Comparison of ENCODE assay signal across 8 cellular contexts in genomic region chr2:200578778-200579177, GRCh38. TPM values are rescaled to one million over a fixed set of nuclear protein-coding genes. Genes with fewer than 3 reads are reported as not detected.
A peak's percentile ranks its signal among the peaks of the same experiment; 100 is the strongest.
DNase-seq lines count a peak whose midpoint lies in the region; ATAC-seq, FAIRE-seq and TF ChIP-seq lines count a peak whose summit lies in the region.

No MANE protein-coding gene starts in this region.

- no peaks in the 10 kb centered on the region for H3K36me3 Mint-ChIP-seq in astrocyte (ENCODE audit: low read depth, unreplicated experiment)

- H3K27me3 ChIP-seq in DND-41 (ENCODE audit: insufficient read depth, low read length, poor library complexity) (no peaks in the 10 kb centered on the region), astrocyte (ENCODE audit: insufficient read depth, low read length) (no peaks in the 10 kb centered on the region)

- TF ChIP-seq CTCF in DND-41 (IDR thresholded peaks at IDR 0.05; ENCODE audit: borderline replicate concordance, extremely low read depth, low read length, poor library complexity, severe bottlenecking) (peak; percentile 56), astrocyte (IDR thresholded peaks at IDR 0.05; ENCODE audit: insufficient read depth, low read depth, low read length) (peak; percentile 59)

- H3K79me2 ChIP-seq in DND-41 (ENCODE audit: insufficient read depth, low read length), result no peaks in the 10 kb centered on the region
- H3K79me2 ChIP-seq in astrocyte (ENCODE audit: insufficient read depth, low read length), result no peaks in the 10 kb centered on the region

- no peak overlapping the region for H3K27ac Mint-ChIP-seq in astrocyte (ENCODE audit: unreplicated experiment)

- H3K4me2 ChIP-seq in DND-41 (ENCODE audit: insufficient read depth, low read length) (no peak overlapping the region), astrocyte (ENCODE audit: low read length) (no peak overlapping the region)

- H2AFZ ChIP-seq in DND-41 (ENCODE audit: low read depth, low read length) (no peak overlapping the region), astrocyte (ENCODE audit: low read depth, low read length) (no peak overlapping the region)

- H3K9ac ChIP-seq in DND-41 (ENCODE audit: low read depth, low read length) (no peak overlapping the region), astrocyte (ENCODE audit: low read length) (no peak overlapping the region)

- H3K9me3 ChIP-seq in DND-41 (ENCODE audit: insufficient read depth, low read length, severe bottlenecking), result no peaks in the 10 kb centered on the region
- H3K9me3 ChIP-seq in astrocyte (ENCODE audit: insufficient read depth, low read depth, low read length), result no peaks in the 10 kb centered on the region

- H3K4me1 Mint-ChIP-seq in astrocyte (ENCODE audit: low read depth, unreplicated experiment), result no peaks in the 10 kb centered on the region

- ATAC-seq in DND-41 (ENCODE audit: insufficient read depth, low read depth) (no peak), GM18909 (IDR thresholded peaks at IDR 0.05; ENCODE audit: poor library complexity, unreplicated experiment) (no peak), HG03025 (IDR thresholded peaks at IDR 0.05; ENCODE audit: low FRiP score, unreplicated experiment) (no peak)

- no peaks in the 10 kb centered on the region for H3K27me3 Mint-ChIP-seq in astrocyte (ENCODE audit: low read depth, unreplicated experiment)

- H3K27ac ChIP-seq in DND-41 (ENCODE audit: low read length), result no peak overlapping the region
- no peak overlapping the region for H3K27ac ChIP-seq in astrocyte (ENCODE audit: low read depth, low read length)

- H3K4me3 ChIP-seq in DND-41 (ENCODE audit: low read depth in 1 of 2, low read length in 2 of 2) (no peak overlapping the region), astrocyte (ENCODE audit: insufficient read depth, low read depth, low read length) (no peak overlapping the region)

- H3K9me3 Mint-ChIP-seq in astrocyte (ENCODE audit: unreplicated experiment), result no peaks in the 10 kb centered on the region

- FAIRE-seq in astrocyte (lab: Jason Lieb, UNC), result peak; percentile 26

- H3K36me3 ChIP-seq in DND-41 (ENCODE audit: insufficient read depth, low read length), result peaks cover 21% of the 10 kb centered on the region; the same call in 1 of the 2 replicates
- H3K36me3 ChIP-seq in astrocyte (ENCODE audit: insufficient read depth, low read length), result no peaks in the 10 kb centered on the region

- no peak overlapping the region for H3K4me3 Mint-ChIP-seq in astrocyte (ENCODE audit: unreplicated experiment)

- DNase-seq in DND-41, result no peak
- DNase-seq in HuH-7 (ENCODE audit: low spot score), result peak; percentile 35
- DNase-seq in astrocyte (ENCODE audit: low read depth), result no peak
- peak; percentile 10 for DNase-seq in myocyte (ENCODE audit: low read depth)
- no peak for DNase-seq in OCI-M2 (lab: John Stamatoyannopoulos, UW; ENCODE audit: unreplicated experiment)
- no peak for DNase-seq in NCI-H510A (lab: John Stamatoyannopoulos, UW)

- H3K4me1 ChIP-seq in DND-41 (ENCODE audit: insufficient read depth, low read length), result no peaks in the 10 kb centered on the region
- H3K4me1 ChIP-seq in astrocyte (ENCODE audit: insufficient read depth, low read length), result no peaks in the 10 kb centered on the region

- H4K20me1 ChIP-seq in DND-41 (ENCODE audit: insufficient read depth, low read length), result no peaks in the 10 kb centered on the region
- no peaks in the 10 kb centered on the region for H4K20me1 ChIP-seq in astrocyte (ENCODE audit: insufficient read depth, low read length)

RNA-seq across cellular contexts. Expression of gene AOX1, which starts 7.0 kb away (rescaled TPM):
- 1.6 and 3.4 TPM in 2 replicates for total RNA-seq in astrocyte
- 4.9 and 5.9 TPM in 2 replicates for total RNA-seq in myocyte
- polyA plus RNA-seq in myocyte (2012), result 19.0 TPM

RNA-seq across cellular contexts. Expression of gene SGO2, which starts 52.8 kb away (rescaled TPM):
- total RNA-seq in astrocyte (4.2 and 4.9 TPM in 2 replicates), myocyte (3.1 and 7.9 TPM in 2 replicates)
- polyA plus RNA-seq in myocyte (2012), result 0.81 TPM

Comparison
In these comparisons a context has a peak if more than half of its experiments do, and no peak if none do; other contexts are left out.
1. DNase-seq: peak in HuH-7 (single experiment) and myocyte (single experiment); none in DND-41 (single experiment), astrocyte (single experiment), OCI-M2 (single experiment) and NCI-H510A (single experiment).